ENCODE assay signal across 8 cellular contexts in the genomic region with DNA sequence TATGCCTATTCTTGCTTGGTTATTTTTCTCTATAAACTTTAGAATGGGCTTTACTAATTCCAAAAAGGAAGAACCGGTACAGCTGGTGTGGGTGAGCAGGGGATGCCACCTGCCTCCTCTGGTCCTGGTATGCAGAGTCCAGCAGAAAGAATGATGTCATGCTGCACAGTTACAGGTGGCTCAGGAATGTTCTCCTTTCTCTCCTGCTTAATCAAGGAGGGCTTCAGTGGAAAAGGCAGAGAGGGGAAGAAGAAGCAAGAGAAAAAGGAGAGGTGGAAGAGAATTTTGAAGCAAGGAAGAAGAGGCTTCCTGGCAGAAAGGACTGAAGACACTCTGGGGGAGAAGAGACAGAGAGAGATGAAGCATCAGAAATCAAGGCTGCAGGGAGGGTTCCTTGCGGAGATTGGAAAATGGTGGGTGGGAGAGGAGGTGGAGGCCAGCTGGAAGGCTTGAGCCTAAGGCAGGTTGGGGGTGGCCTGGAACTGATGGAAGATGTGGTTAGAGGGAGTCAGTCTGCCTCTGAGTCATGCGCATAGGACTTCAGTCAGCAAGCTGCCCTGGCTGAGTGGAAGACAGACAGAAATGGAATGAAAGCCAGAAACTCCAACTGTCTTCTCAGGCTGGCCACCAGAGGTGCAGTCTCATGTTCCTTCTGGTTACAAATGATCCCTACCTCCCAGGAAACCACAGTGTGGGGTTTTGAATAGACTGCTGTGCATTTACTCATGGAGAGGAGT.
DNase-seq lines count a peak whose midpoint lies in the region; ATAC-seq and TF ChIP-seq lines count a peak whose summit lies in the region.

No MANE protein-coding gene starts in this region.

- DNase-seq in Right ventricle myocardium superior (no peak), right cardiac atrium (no peak), Panc1 (ENCODE audit: low read depth, low spot score) (no peak), fibroblast of villous mesenchyme (ENCODE audit: low read depth) (peak; percentile 61), GM19240 (ENCODE audit: insufficient read length, low spot score) (no peak)

- TF ChIP-seq CTCF in Panc1 (IDR thresholded peaks at IDR 0.05) (peak; percentile 63), fibroblast of villous mesenchyme (IDR thresholded peaks at IDR 0.05; ENCODE audit: insufficient read depth, low read depth, low read length) (peak; percentile 53)

- H3K4me1 ChIP-seq in right cardiac atrium (ENCODE audit: control insufficient read depth, insufficient read depth, low read length) (no peaks in the 10 kb centered on the region), Panc1 (ENCODE audit: control insufficient read depth, insufficient read depth, low read length) (peaks cover 3% of the 10 kb centered on the region)

- POLR2A ChIA-PET in Panc1 (lab: Charles Lee): no interaction called here

- H3K9me3 ChIP-seq in right cardiac atrium (ENCODE audit: control insufficient read depth, low read length): no peaks in the 10 kb centered on the region
- no peaks in the 10 kb centered on the region for H3K9me3 ChIP-seq in Panc1 (ENCODE audit: control insufficient read depth, insufficient read depth, low read depth, low read length)

- peak; percentile 63 for ATAC-seq in Right ventricle myocardium superior (ENCODE audit: poor library complexity)
- ATAC-seq in right cardiac atrium: no peak
- peak; percentile 87 for ATAC-seq in Panc1
- no peak for ATAC-seq in HG03565 (IDR thresholded peaks at IDR 0.05; ENCODE audit: unreplicated experiment)
- ATAC-seq in HG02885 (IDR thresholded peaks at IDR 0.05; ENCODE audit: poor library complexity, unreplicated experiment): no peak

- CTCF ChIA-PET in Panc1 (lab: Charles Lee): interaction anchor here (0.6 to 1.0 kb wide), 2 partner anchors 112 to 418 kb away, joined by 3 to 9 read pairs; no protein-coding TSS in a partner anchor

- no peaks in the 10 kb centered on the region for H3K36me3 ChIP-seq in Panc1 (ENCODE audit: control insufficient read depth, insufficient read depth, low read length)

- intact Hi-C loops in Right ventricle myocardium superior (cut with DNase I): no loop called here
- intact Hi-C loops in right cardiac atrium (cut with DNase I): no loop called here
- intact Hi-C loops in Panc1 (cut with micrococcal nuclease; ENCODE audit: unreplicated experiment): loop anchor here (10.0 kb wide), 1 partner anchor 115 kb away; no protein-coding TSS in a partner anchor

- in situ Hi-C loops in Panc1 (cut with HindIII; ENCODE audit: low pct_unique_long_range_greater_than_20kb, low sequenced_read_pairs): no loop called here

- H3K27ac ChIP-seq in right cardiac atrium (ENCODE audit: low read length): no peak overlapping the region
- H3K27ac ChIP-seq in Panc1 (ENCODE audit: low read length): no peak overlapping the region
- peak overlapping the region; percentile 75 for H3K27ac ChIP-seq in temporal lobe (ENCODE audit: low read depth, low read length)

- no TSS peak for BruUV-seq in Panc1 (replicated peaks; lab: Mats Ljungman, UMichigan)

- H3K27me3 ChIP-seq in right cardiac atrium (ENCODE audit: control insufficient read depth, insufficient read depth) (peaks cover 2% of the 10 kb centered on the region), Panc1 (ENCODE audit: control insufficient read depth, insufficient read depth, low read length) (no peaks in the 10 kb centered on the region; the same call in 1 of the 2 replicates)

- 62% methylated on average over 3 of the region's 3 CpGs for WGBS in right cardiac atrium

- H3K4me3 ChIP-seq in right cardiac atrium (ENCODE audit: low read length): no peak overlapping the region
- no peak overlapping the region for H3K4me3 ChIP-seq in Panc1 (ENCODE audit: low read depth in 2 of 2, low read length in 2 of 2)
- no peak overlapping the region for H3K4me3 ChIP-seq in fibroblast of villous mesenchyme (ENCODE audit: low read depth, low read length)

Comparison
In these comparisons a context has a peak if more than half of its experiments do, and no peak if none do; other contexts are left out.
1. ATAC-seq: peak in Right ventricle myocardium superior (single experiment) and Panc1 (single experiment); none in right cardiac atrium (0 of 2), HG03565 (single experiment) and HG02885 (single experiment).